In genomic region chr15:45200001-45200798, GRCh38 we compare ENCODE assay signal across 8 cellular contexts. TPM values are rescaled to one million over a fixed set of nuclear protein-coding genes. Genes with fewer than 3 reads are reported as not detected.
DNase-seq lines count a peak whose midpoint lies in the region; ATAC-seq and TF ChIP-seq lines count a peak whose summit lies in the region.

No MANE protein-coding gene starts in this region.

- peak overlapping the region; percentile 99 for H3K27ac ChIP-seq in cingulate gyrus (ENCODE audit: low read depth, low read length)

- DNase-seq in AG09309 (ENCODE audit: low read depth) (peak; percentile 90), NCI-H446 treated with DMSO at 0.1 percent for 48 hours (lab: John Stamatoyannopoulos, UW) (peak; percentile 91), left lobe of liver (ENCODE audit: low spot score) (peak; percentile 97)
- peak; percentile 98 for DNase-seq in activated CD4-positive, CD25-positive, alpha-beta regulatory T cell treated with anti-CD3 and anti-CD28 coated beads, Interleukin-2, amount 50 U/mL, for 72 hours
- peak; percentile 97 to 98 for DNase-seq in stimulated activated CD4-positive, alpha-beta T cell treated with anti-CD3 and anti-CD28 coated beads, Interleukin-2, amount 100 ng/mL, for 24 hours

- peak; percentile 50 for ATAC-seq in GM19023 (IDR thresholded peaks at IDR 0.05; ENCODE audit: unreplicated experiment)
- peak; percentile 53 for ATAC-seq in HG03196 (IDR thresholded peaks at IDR 0.05; ENCODE audit: unreplicated experiment)
- ATAC-seq in left lobe of liver, result peak; percentile 75

- no peak for TF ChIP-seq CTCF in AG09309 (IDR thresholded peaks at IDR 0.05; ENCODE audit: control insufficient read depth, insufficient read depth, low read depth, low read length, missing control alignments)

- H3K4me3 ChIP-seq in AG09309 (ENCODE audit: control insufficient read depth, low read depth, low read length), result peak overlapping the region; percentile 83

RNA-seq across cellular contexts. Expression of gene SHF, which starts 12.4 kb away (rescaled TPM):
- 18.4 TPM for total RNA-seq in left lobe of liver

RNA-seq across cellular contexts. Expression of gene SLC28A2, which starts 51.8 kb away (rescaled TPM):
- total RNA-seq in left lobe of liver, result 0.15 TPM

Comparison
In these comparisons a context has a peak if more than half of its experiments do, and no peak if none do; other contexts are left out.
1. Peak in every context shown above with its lines: DNase-seq, ATAC-seq, H3K4me3 ChIP-seq and H3K27ac ChIP-seq.